16 cellular contexts compared by ENCODE assay signal in genomic region chr2:112767693-112768380, GRCh38. TPM values are rescaled to one million over a fixed set of nuclear protein-coding genes. Genes with fewer than 3 reads are reported as not detected.
DNase-seq lines count a peak whose midpoint lies in the region; ATAC-seq, FAIRE-seq and TF ChIP-seq lines count a peak whose summit lies in the region.
"Had no signal": no experiment of that assay in that cellular context is flagged by ENCODE, and none has a peak within 500 bp of the region (broad histone marks: within the 10 kb centered on the region; RNA-seq: fewer than 3 reads in every experiment).

No MANE protein-coding gene starts in this region.

- H4K91ac ChIP-seq in IMR-90 (ENCODE audit: insufficient read depth, low read depth, low read length): peak overlapping the region; percentile 49; the same call in 1 of the 2 replicates

- H3K79me1 ChIP-seq in IMR-90 (ENCODE audit: low read depth in 1 of 2, low read length in 2 of 2): peaks cover 5 to 39% of the 10 kb centered on the region in 2 experiments; a peak in 3 of 4 replicates

- H3K4ac ChIP-seq in IMR-90 (ENCODE audit: low read depth, low read length): peak overlapping the region; percentile 54; the same call in 1 of the 2 replicates

- peaks cover 25% of the 10 kb centered on the region for H3K4me1 Mint-ChIP-seq in activated T-cell treated with anti-CD3 and anti-CD28 coated beads, Interleukin-2, amount 50 U/mL, for 24 hours (ENCODE audit: low read depth)

- no peak overlapping the region for H2AK5ac ChIP-seq in IMR-90 (ENCODE audit: low read depth, low read length)

- no TSS peak for BruUV-seq in IMR-90 (replicated peaks; lab: Mats Ljungman, UMichigan)
- no TSS peak for BruUV-seq in K562 (replicated peaks; lab: Mats Ljungman, UMichigan)

- no peak overlapping the region for H3K56ac ChIP-seq in IMR-90 (ENCODE audit: extremely low read depth, insufficient read depth, low read length)

- no peaks in the 10 kb centered on the region for H3K9me3 Mint-ChIP-seq in activated T-cell treated with anti-CD3 and anti-CD28 coated beads, Interleukin-2, amount 50 U/mL, for 24 hours

- peaks cover 10 to 44% (median 27%) of the 10 kb centered on the region in 11 experiments; a peak in 21 of 22 replicates for H3K9me3 ChIP-seq in BLaER1 treated with 17β-estradiol and CSF1 and Interleukin-3, amounts not matched to agents 10 nM and 100 nM (replicated peaks in 1 of 11)
- H3K9me3 ChIP-seq in IMR-90 (ENCODE audit: control insufficient read depth, insufficient read depth, low read length) (0 out of 2 replicates have a peak, but pooled peaks cover 2% of the 10 kb centered on the region), K562 (replicated peaks; ENCODE audit: control insufficient read depth, insufficient read depth, low read depth, low read length) (no peaks in the 10 kb centered on the region), mucosa of rectum (ENCODE audit: control insufficient read depth in 2 of 2, low read length in 2 of 2) (no peaks in the 10 kb centered on the region), kidney (ENCODE audit: control insufficient read depth in 1 of 2, low read length in 2 of 2) (no peaks in the 10 kb centered on the region), SK-N-SH (no peaks in the 10 kb centered on the region)
- H3K9me3 ChIP-seq: thyroid gland had no signal

- peak overlapping the region; percentile 33 for H2BK20ac ChIP-seq in IMR-90 (ENCODE audit: low read depth, low read length)

- no peaks in the 10 kb centered on the region for H4K20me1 ChIP-seq in BLaER1 treated with 17β-estradiol and CSF1 and Interleukin-3, amounts not matched to agents 10 nM and 100 nM
- H4K20me1 ChIP-seq in IMR-90 (ENCODE audit: insufficient read depth, low read length) (no peaks in the 10 kb centered on the region), K562 (replicated peaks; ENCODE audit: control insufficient read depth, insufficient read depth, low read length) (no peaks in the 10 kb centered on the region), SK-N-SH (ENCODE audit: insufficient read depth) (no peaks in the 10 kb centered on the region)

- no peaks in the 10 kb centered on the region for H3K9me2 ChIP-seq in SK-N-SH

- POLR2A ChIA-PET in IMR-90 (lab: Charles Lee; ENCODE audit: unreplicated experiment): no interaction called here
- POLR2A ChIA-PET in K562 (lab: Yijun Ruan, JAX): interaction anchor here (0.7 to 1.5 kb wide), 2 partner anchors 18 to 34 kb away, joined by 3 to 5 read pairs; no protein-coding TSS in a partner anchor
- POLR2A ChIA-PET in SK-N-SH (lab: Yijun Ruan, JAX): no interaction called here

- peaks cover 0 to 2% (median 0%) of the 10 kb centered on the region in 11 experiments; a peak in 2 of 22 replicates for H3K36me3 ChIP-seq in BLaER1 treated with 17β-estradiol and CSF1 and Interleukin-3, amounts not matched to agents 10 nM and 100 nM
- H3K36me3 ChIP-seq in IMR-90 (ENCODE audit: control insufficient read depth, insufficient read depth, low read length) (no peaks in the 10 kb centered on the region), K562 (ENCODE audit: control insufficient read depth, insufficient read depth, low read length) (no peaks in the 10 kb centered on the region), mucosa of rectum (ENCODE audit: control insufficient read depth in 2 of 2, insufficient read depth in 2 of 2, low read length in 2 of 2) (no peaks in the 10 kb centered on the region), kidney (ENCODE audit: control insufficient read depth in 1 of 2, insufficient read depth in 2 of 2, low read length in 2 of 2) (no peaks in the 10 kb centered on the region), SK-N-SH (replicated peaks in 1 of 2; ENCODE audit: control insufficient read depth in 1 of 2, insufficient read depth in 2 of 2, low read length in 1 of 2) (no peaks in the 10 kb centered on the region)
- H3K36me3 ChIP-seq: thyroid gland had no signal

- H2AK9ac ChIP-seq in IMR-90 (replicated peaks; ENCODE audit: low read depth, low read length, poor library complexity): no peak overlapping the region

- no peak overlapping the region for H3K14ac ChIP-seq in IMR-90 (replicated peaks; ENCODE audit: low read depth, low read length)

- H3K9ac ChIP-seq in BLaER1 treated with 17β-estradiol and CSF1 and Interleukin-3, amounts not matched to agents 10 nM and 100 nM: peak overlapping the region in 2 of 11 experiments; percentile 11 to 35; a peak in 1 of 22 replicates
- H3K9ac ChIP-seq in IMR-90 (ENCODE audit: low read depth, low read length) (no peak overlapping the region), K562 (ENCODE audit: insufficient read depth in 1 of 2, low read depth in 2 of 2, low read length in 2 of 2) (no peak overlapping the region), mucosa of rectum (ENCODE audit: low read depth in 1 of 2, low read length in 2 of 2) (peak overlapping the region in 1 of 2 donors; percentile 48), kidney (ENCODE audit: low read length in 2 of 2) (no peak overlapping the region), SK-N-SH (no peak overlapping the region)

- H3K27ac ChIP-seq in BLaER1 treated with 17β-estradiol and CSF1 and Interleukin-3, amounts not matched to agents 10 nM and 100 nM: peak overlapping the region in 10 of 11 experiments; percentile 6 to 60 (median 32); a peak in 14 of 22 replicates
- no peak overlapping the region for H3K27ac ChIP-seq in IMR-90 (ENCODE audit: insufficient read depth, low read length)
- H3K27ac ChIP-seq in K562 (ENCODE audit: extremely low read depth, low read depth, low read length): no peak overlapping the region
- no peak overlapping the region for H3K27ac ChIP-seq in mucosa of rectum (ENCODE audit: low read depth in 2 of 2, low read length in 2 of 2)
- H3K27ac ChIP-seq in kidney (ENCODE audit: low read depth in 2 of 2, low read length in 2 of 2): peak overlapping the region in 1 of 2 donors; percentile 32
- H3K27ac ChIP-seq in SK-N-SH (ENCODE audit: low read depth in 2 of 2, low read length in 1 of 2): no peak overlapping the region
- H3K27ac ChIP-seq: thyroid gland had no signal

- WGBS in IMR-90 (ENCODE audit: extremely low coverage in 2 of 2, insufficient read length in 1 of 2), 2 experiments: no CpG with 5 or more reads among the region's 6 CpGs
- WGBS in K562 (ENCODE audit: insufficient coverage, low coverage, missing lambda C conversion rate): 37% methylated on average over 6 of the region's 6 CpGs
- 75% methylated on average over 6 of the region's 6 CpGs for WGBS in SK-N-SH (ENCODE audit: low lambda C conversion rate)

- H4K5ac ChIP-seq in IMR-90 (ENCODE audit: low read depth, low read length): peak overlapping the region; percentile 35; the same call in 1 of the 2 replicates

- peaks cover 19 to 54% (median 42%) of the 10 kb centered on the region in 10 experiments for H3K4me1 ChIP-seq in BLaER1 treated with 17β-estradiol and CSF1 and Interleukin-3, amounts not matched to agents 10 nM and 100 nM
- H3K4me1 ChIP-seq in IMR-90 (ENCODE audit: control insufficient read depth, insufficient read depth, low read length) (no peaks in the 10 kb centered on the region; the same call in 1 of the 2 replicates), K562 (replicated peaks in 1 of 2; ENCODE audit: control insufficient read depth in 2 of 2, insufficient read depth in 2 of 2, low read length in 2 of 2) (peaks cover 10 to 17% of the 10 kb centered on the region in 2 experiments; a peak in 3 of 5 replicates), mucosa of rectum (ENCODE audit: control insufficient read depth in 2 of 2, insufficient read depth in 2 of 2, low read length in 2 of 2) (peaks cover 6 to 8% of the 10 kb centered on the region in 2 donors), kidney (ENCODE audit: control insufficient read depth in 1 of 2, insufficient read depth in 1 of 2, low read depth in 1 of 2, low read length in 2 of 2) (peaks cover 0 to 2% of the 10 kb centered on the region in 2 donors), SK-N-SH (ENCODE audit: control insufficient read depth in 1 of 2, insufficient read depth in 2 of 2, low read depth in 1 of 2, low read length in 1 of 2) (peaks cover 5 to 15% of the 10 kb centered on the region in 2 experiments; a peak in 3 of 4 replicates)

- peaks cover 2% of the 10 kb centered on the region; the same call in 1 of the 2 replicates for H3K9me1 ChIP-seq in IMR-90 (ENCODE audit: insufficient read depth, low read length)
- no peaks in the 10 kb centered on the region for H3K9me1 ChIP-seq in K562 (ENCODE audit: control insufficient read depth, insufficient read depth, low read length)

- no peak overlapping the region for H3K27ac Mint-ChIP-seq in activated T-cell treated with anti-CD3 and anti-CD28 coated beads, Interleukin-2, amount 50 U/mL, for 24 hours

- DNase-seq in IMR-90 (no peak), K562 (ENCODE audit: extremely low read depth in 1 of 4, low spot score in 3 of 4) (no peak), kidney (no peak), SK-N-SH (no peak), NCI-H2029 (lab: John Stamatoyannopoulos, UW) (no peak)
- DNase-seq in activated T-cell treated with anti-CD3 and anti-CD28 coated beads, Interleukin-2, amount 50 U/mL, for 24 hours: no peak
- DNase-seq: head of caudate nucleus; KBM-7; NCI-H446 treated with DMSO at 0.1 percent for 48 hours; stimulated activated CD4-positive, alpha-beta T cell treated with anti-CD3 and anti-CD28 coated beads, Interleukin-2, amount 100 ng/mL, for 48 hours; thyroid gland had no signal

- no peak for TF ChIP-seq EP300 in K562 (IDR thresholded peaks at IDR 0.05; ENCODE audit: low read length)
- no peak for TF ChIP-seq EP300 in SK-N-SH (IDR thresholded peaks at IDR 0.05; ENCODE audit: borderline replicate concordance in 1 of 2, low read depth in 1 of 2, low read length in 1 of 2)

- peaks cover 16% of the 10 kb centered on the region for H3K79me2 ChIP-seq in K562 (ENCODE audit: control insufficient read depth, insufficient read depth, low read length)
- H3K79me2 ChIP-seq in SK-N-SH (ENCODE audit: insufficient read depth): peaks cover 15% of the 10 kb centered on the region

- peak overlapping the region; percentile 9; the same call in 1 of the 2 replicates for H3K18ac ChIP-seq in IMR-90 (ENCODE audit: low read depth, low read length)

- TF ChIP-seq RAD21 in IMR-90 (IDR thresholded peaks at IDR 0.05; ENCODE audit: low read length) (no peak), K562 (CRISPR knock-in tag; conservative IDR thresholded peaks at IDR 0.05 in 1 of 2, IDR thresholded peaks at IDR 0.05 in 1 of 2) (no peak), SK-N-SH (IDR thresholded peaks at IDR 0.05; ENCODE audit: low read length) (no peak)

- no peak for TF ChIP-seq POLR2A in IMR-90 (IDR thresholded peaks at IDR 0.05; ENCODE audit: low read depth, low read length)
- no peak for TF ChIP-seq POLR2A in K562 (conservative IDR thresholded peaks at IDR 0.05)

- FAIRE-seq in K562 (lab: Jason Lieb, UNC) (no peak), kidney (lab: Jason Lieb, UNC) (no peak)
- FAIRE-seq: colon, D721Med had no signal

- in situ Hi-C loops in IMR-90 (cut with MboI; ENCODE audit: low sequenced_read_pairs) (no loop called here), K562 (cut with MboI) (no loop called here)

- H2BK15ac ChIP-seq in IMR-90 (ENCODE audit: low read depth, low read length): no peak overlapping the region

- H2AFZ ChIP-seq in IMR-90 (replicated peaks; ENCODE audit: low read length, poor library complexity): peak overlapping the region; percentile 40
- H2AFZ ChIP-seq in K562 (ENCODE audit: low read depth, low read length): peak overlapping the region; percentile 41; the same call in 1 of the 2 replicates
- H2AFZ ChIP-seq in SK-N-SH (ENCODE audit: low read depth): no peak overlapping the region

- ATAC-seq in IMR-90 (ENCODE audit: low read depth) (no peak), K562 (no peak)

- intact Hi-C loops in IMR-90 (cut with micrococcal nuclease) (no loop called here), K562 (cut with micrococcal nuclease) (no loop called here), kidney (cut with DNase I) (no loop called here)

- H4K8ac ChIP-seq in IMR-90 (ENCODE audit: low read depth in 2 of 2, low read length in 2 of 2): peak overlapping the region in 1 of 2 experiments; percentile 31; a peak in 1 of 4 replicates

- TF ChIP-seq CTCF in IMR-90 (conservative IDR thresholded peaks at IDR 0.05; ENCODE audit: low read depth, low read length) (no peak), K562 (IDR thresholded peaks at IDR 0.05 in 2 of 3, conservative IDR thresholded peaks at IDR 0.05 in 1 of 3; ENCODE audit: insufficient read depth in 2 of 3, low read depth in 1 of 3, low read length in 3 of 3) (no peak), kidney (IDR thresholded peaks at IDR 0.05; ENCODE audit: borderline replicate concordance, extremely low read depth, insufficient read depth) (no peak), SK-N-SH (IDR thresholded peaks at IDR 0.05) (no peak)

- CTCF ChIA-PET in IMR-90 (lab: Yijun Ruan, JAX): interaction anchor here (1.7 kb wide), 1 partner anchor 174 kb away, joined by 10 read pairs; no protein-coding TSS in a partner anchor
- CTCF ChIA-PET in K562 (lab: Yijun Ruan, JAX; ENCODE audit: low intra/inter-chr PET ratio): no interaction called here
- CTCF ChIA-PET in SK-N-SH (lab: Yijun Ruan, JAX): interaction anchor here (1.8 kb wide), 1 partner anchor 18 kb away, joined by 5 read pairs; no protein-coding TSS in a partner anchor

- no peak overlapping the region for H3K4me3 Mint-ChIP-seq in activated T-cell treated with anti-CD3 and anti-CD28 coated beads, Interleukin-2, amount 50 U/mL, for 24 hours

- peak overlapping the region in 9 of 10 experiments; percentile 0 to 44 (median 19); a peak in 12 of 20 replicates for H3K4me3 ChIP-seq in BLaER1 treated with 17β-estradiol and CSF1 and Interleukin-3, amounts not matched to agents 10 nM and 100 nM
- H3K4me3 ChIP-seq in IMR-90 (ENCODE audit: insufficient read depth, low read depth, low read length) (no peak overlapping the region), K562 (no peak overlapping the region), mucosa of rectum (ENCODE audit: low read length in 2 of 2) (peak overlapping the region; percentile 12 to 32), kidney (ENCODE audit: low read length in 2 of 2) (peak overlapping the region in 1 of 2 donors; percentile 14), SK-N-SH (ENCODE audit: low read depth in 2 of 2, low read length in 1 of 2) (no peak overlapping the region)
- H3K4me3 ChIP-seq: thyroid gland had no signal

- H3K4me2 ChIP-seq in BLaER1 treated with 17β-estradiol and CSF1 and Interleukin-3, amounts not matched to agents 10 nM and 100 nM: peak overlapping the region; percentile 12 to 58 (median 39); a peak in 20 of 22 replicates
- peak overlapping the region; percentile 64; the same call in 1 of the 2 replicates for H3K4me2 ChIP-seq in IMR-90 (ENCODE audit: low read depth, low read length)
- H3K4me2 ChIP-seq in K562 (ENCODE audit: insufficient read depth, low read length): no peak overlapping the region; the same call in 1 of the 2 replicates
- no peak overlapping the region for H3K4me2 ChIP-seq in SK-N-SH

- dilution Hi-C loops in IMR-90 (cut with HindIII; ENCODE audit: low sequenced_read_pairs, unreplicated experiment): no loop called here

- H2BK120ac ChIP-seq in IMR-90 (ENCODE audit: low read depth, low read length): peak overlapping the region; percentile 46

- peaks cover 9% of the 10 kb centered on the region for H3K36me3 Mint-ChIP-seq in activated T-cell treated with anti-CD3 and anti-CD28 coated beads, Interleukin-2, amount 50 U/mL, for 24 hours (ENCODE audit: low read depth)

- peaks cover 4% of the 10 kb centered on the region for H3K27me3 Mint-ChIP-seq in activated T-cell treated with anti-CD3 and anti-CD28 coated beads, Interleukin-2, amount 50 U/mL, for 24 hours

- H3K23ac ChIP-seq in IMR-90 (ENCODE audit: low read depth, low read length): 0 out of 2 replicates have a peak overlapping the region, but pooled peaks have one; percentile 2

- H2BK5ac ChIP-seq in IMR-90 (ENCODE audit: low read depth, low read length, poor library complexity, severe bottlenecking): no peak overlapping the region

- peaks cover 3% of the 10 kb centered on the region for H3F3A ChIP-seq in SK-N-SH (replicated peaks; ENCODE audit: insufficient read depth)

- no peaks in the 10 kb centered on the region for H3K27me3 ChIP-seq in BLaER1 treated with 17β-estradiol and CSF1 and Interleukin-3, amounts not matched to agents 10 nM and 100 nM
- H3K27me3 ChIP-seq in IMR-90 (ENCODE audit: control insufficient read depth, insufficient read depth, low read length): no peaks in the 10 kb centered on the region
- no peaks in the 10 kb centered on the region for H3K27me3 ChIP-seq in K562 (ENCODE audit: control insufficient read depth in 2 of 2, insufficient read depth in 2 of 2, low read length in 2 of 2)
- no peaks in the 10 kb centered on the region for H3K27me3 ChIP-seq in mucosa of rectum (ENCODE audit: control insufficient read depth in 2 of 2, insufficient read depth in 2 of 2, low read length in 2 of 2)
- no peaks in the 10 kb centered on the region for H3K27me3 ChIP-seq in SK-N-SH (ENCODE audit: insufficient read depth)
- H3K27me3 ChIP-seq: thyroid gland had no signal

RNA-seq across cellular contexts. Expression of gene CKAP2L, which starts 3.4 kb away (rescaled TPM):
- total RNA-seq in IMR-90 (2012; rRNA removed): 9.9 and 13.3 TPM in 2 replicates
- polyA plus RNA-seq in IMR-90 (2012; rRNA removed): 6.3 and 6.4 TPM in 2 replicates
- polyA plus RNA-seq in IMR-90 (2012; cell fraction: cytosol; rRNA removed): 0.43 and 0.55 TPM in 2 replicates
- polyA plus RNA-seq in IMR-90 (2012; cell fraction: nucleus; rRNA removed; ENCODE audit: low replicate concordance): 0.50 and 2.0 TPM in 2 replicates
- 12.0 and 31.2 TPM in 2 replicates for total RNA-seq in K562 (2011; cell fraction: chromatin; rRNA removed; ENCODE audit: low replicate concordance)
- 9.5 and 10.3 TPM in 2 replicates for total RNA-seq in K562 (2011; cell fraction: nucleolus; rRNA removed)
- total RNA-seq in K562 (2011; cell fraction: nucleoplasm; rRNA removed): 20.5 and 28.5 TPM in 2 replicates
- 10.4 and 12.3 TPM in 2 replicates for total RNA-seq in K562 (2014; rRNA removed)
- total RNA-seq in K562 (2014; rRNA removed; fragmentation: Illumina TruSeq; extraction: Trizol): 14.2 and 16.9 TPM in 2 replicates
- total RNA-seq in K562 (2015; rRNA removed; fragmentation: Illumina TruSeq; extraction: Trizol): 11.5 and 12.1 TPM in 2 replicates
- total RNA-seq in K562 (2021): 17.6 and 18.6 TPM in 2 replicates
- 15.8 and 18.5 TPM in 2 replicates for polyA plus RNA-seq in K562 (2011; rRNA removed)
- 2.9 and 6.0 TPM in 2 replicates for polyA plus RNA-seq in K562 (2011; cell fraction: cytosol; rRNA removed)
- 7.2 and 9.8 TPM in 2 replicates for polyA plus RNA-seq in K562 (2011; cell fraction: nucleus; rRNA removed)
- polyA plus RNA-seq in K562 (2012): 12.2 and 19.9 TPM in 2 replicates
- polyA plus RNA-seq in K562 (2014; fragmentation: Illumina TruSeq; extraction: Trizol): 20.3 and 21.9 TPM in 2 replicates
- polyA plus RNA-seq in K562 (2014; fragmentation: Nextera tagmentation; extraction: Ambion mirVana): 10 to 100 TPM; 14.1 to 14.9 TPM
- 10.9 and 13.2 TPM in 2 replicates for polyA plus RNA-seq in K562 (2014; rRNA removed)
- polyA minus RNA-seq in K562 (2011; rRNA and poly(A)+ RNA removed): 21.9 and 31.4 TPM in 2 replicates
- 4.9 and 6.4 TPM in 2 replicates for polyA minus RNA-seq in K562 (2011; cell fraction: cytosol; rRNA and poly(A)+ RNA removed)
- polyA minus RNA-seq in K562 (2011; cell fraction: nucleus; rRNA and poly(A)+ RNA removed): 12.3 and 21.2 TPM in 2 replicates
- total RNA-seq in kidney: 0.88 TPM
- not detected for polyA plus RNA-seq in kidney (ENCODE audit: insufficient read depth, low read depth, low replicate concordance)
- polyA plus RNA-seq in SK-N-SH (2012; rRNA removed): 2.9 TPM in 2 replicates
- 3.8 and 4.4 TPM in 2 replicates for polyA plus RNA-seq in SK-N-SH (2012; cell fraction: cytosol; rRNA removed)
- polyA plus RNA-seq in SK-N-SH (2012; cell fraction: nucleus; rRNA removed): 0.86 and 2.0 TPM in 2 replicates

RNA-seq across cellular contexts. Expression of gene IL1A, which starts 16.5 kb away (rescaled TPM):
- 0.83 and 1.1 TPM in 2 replicates for total RNA-seq in IMR-90 (2012; rRNA removed)
- polyA plus RNA-seq in IMR-90 (2012; rRNA removed): 0.39 and 0.48 TPM in 2 replicates
- 0.05 and 0.30 TPM in 2 replicates for polyA plus RNA-seq in IMR-90 (2012; cell fraction: cytosol; rRNA removed)
- polyA plus RNA-seq in IMR-90 (2012; cell fraction: nucleus; rRNA removed; ENCODE audit: low replicate concordance): 0.08 and 1.6 TPM in 2 replicates
- 0.32 TPM in 1 of 2 replicates, not detected in the other for total RNA-seq in K562 (2011; cell fraction: chromatin; rRNA removed; ENCODE audit: low replicate concordance)
- not detected in 2 replicates for total RNA-seq in K562 (2011; cell fraction: nucleolus; rRNA removed)
- total RNA-seq in K562 (2011; cell fraction: nucleoplasm; rRNA removed): 0.46 TPM in 1 of 2 replicates, not detected in the other
- total RNA-seq in K562 (2014; rRNA removed): 0.14 TPM in 1 of 2 replicates, not detected in the other
- total RNA-seq in K562 (2014; rRNA removed; fragmentation: Illumina TruSeq; extraction: Trizol): 0.15 and 0.19 TPM in 2 replicates
- 0.08 TPM in 1 of 2 replicates, not detected in the other for total RNA-seq in K562 (2015; rRNA removed; fragmentation: Illumina TruSeq; extraction: Trizol)
- 0.09 TPM in 1 of 2 replicates, not detected in the other for total RNA-seq in K562 (2021)
- polyA plus RNA-seq in K562 (2011; rRNA removed): 0.07 and 0.09 TPM in 2 replicates
- polyA plus RNA-seq in K562 (2011; cell fraction: cytosol; rRNA removed): 0.09 TPM in 1 of 2 replicates, not detected in the other
- polyA plus RNA-seq in K562 (2011; cell fraction: nucleus; rRNA removed): 0.11 and 0.13 TPM in 2 replicates
- 0.30 and 1.4 TPM in 2 replicates for polyA plus RNA-seq in K562 (2012)
- polyA plus RNA-seq in K562 (2014; fragmentation: Illumina TruSeq; extraction: Trizol): 0.08 and 0.15 TPM in 2 replicates
- under 1 TPM in 1 of 2 experiments, not detected in 1; 0.27 TPM for polyA plus RNA-seq in K562 (2014; fragmentation: Nextera tagmentation; extraction: Ambion mirVana)
- polyA plus RNA-seq in K562 (2014; rRNA removed): 0.03 TPM in 1 of 2 replicates, not detected in the other
- polyA minus RNA-seq in K562 (2011; rRNA and poly(A)+ RNA removed): 0.07 TPM in 1 of 2 replicates, not detected in the other
- polyA minus RNA-seq in K562 (2011; cell fraction: cytosol; rRNA and poly(A)+ RNA removed): not detected in 2 replicates
- not detected in 2 replicates for polyA minus RNA-seq in K562 (2011; cell fraction: nucleus; rRNA and poly(A)+ RNA removed)
- 0.13 TPM for total RNA-seq in kidney
- not detected for polyA plus RNA-seq in kidney (ENCODE audit: insufficient read depth, low read depth, low replicate concordance)
- polyA plus RNA-seq in SK-N-SH (2012; rRNA removed): not detected in 2 replicates
- polyA plus RNA-seq in SK-N-SH (2012; cell fraction: cytosol; rRNA removed): 0.01 and 0.03 TPM in 2 replicates
- polyA plus RNA-seq in SK-N-SH (2012; cell fraction: nucleus; rRNA removed): not detected in 2 replicates

RNA-seq across cellular contexts. Expression of gene NT5DC4, which starts 47.0 kb away (rescaled TPM):
- total RNA-seq in IMR-90 (2012; rRNA removed) (not detected in 2 replicates), K562 (2014; rRNA removed) (0.94 and 1.0 TPM in 2 replicates), K562 (2014; rRNA removed; fragmentation: Illumina TruSeq; extraction: Trizol) (0.44 and 2.3 TPM in 2 replicates), K562 (2015; rRNA removed; fragmentation: Illumina TruSeq; extraction: Trizol) (0.45 and 0.65 TPM in 2 replicates), K562 (2021) (4.7 and 6.8 TPM in 2 replicates), kidney (not detected)
- polyA plus RNA-seq in IMR-90 (2012; rRNA removed) (not detected in 2 replicates), K562 (2011; rRNA removed) (3.4 and 6.9 TPM in 2 replicates), K562 (2014; fragmentation: Illumina TruSeq; extraction: Trizol) (0.56 and 1.8 TPM in 2 replicates), K562 (2014; fragmentation: Nextera tagmentation; extraction: Ambion mirVana) (1 to 10 TPM; 2.5 to 2.8 TPM), K562 (2014; rRNA removed) (1.6 and 5.0 TPM in 2 replicates), kidney (ENCODE audit: insufficient read depth, low read depth, low replicate concordance) (not detected), SK-N-SH (2012; rRNA removed) (not detected in 2 replicates)
- not detected in 2 replicates for polyA plus RNA-seq in IMR-90 (2012; cell fraction: cytosol; rRNA removed)
- polyA plus RNA-seq in IMR-90 (2012; cell fraction: nucleus; rRNA removed; ENCODE audit: low replicate concordance): not detected in 2 replicates
- total RNA-seq in K562 (2011; cell fraction: chromatin; rRNA removed; ENCODE audit: low replicate concordance): 26.6 and 60.2 TPM in 2 replicates
- total RNA-seq in K562 (2011; cell fraction: nucleolus; rRNA removed): 32.0 and 34.7 TPM in 2 replicates
- total RNA-seq in K562 (2011; cell fraction: nucleoplasm; rRNA removed): 22.7 and 29.8 TPM in 2 replicates
- polyA plus RNA-seq in K562 (2011; cell fraction: cytosol; rRNA removed): 0.65 and 1.6 TPM in 2 replicates
- 39.8 and 97.5 TPM in 2 replicates for polyA plus RNA-seq in K562 (2011; cell fraction: nucleus; rRNA removed)
- 1.3 and 9.4 TPM in 2 replicates for polyA plus RNA-seq in K562 (2012)
- 0.36 and 2.7 TPM in 2 replicates for polyA minus RNA-seq in K562 (2011; rRNA and poly(A)+ RNA removed)
- polyA minus RNA-seq in K562 (2011; cell fraction: cytosol; rRNA and poly(A)+ RNA removed): 8.7 TPM in 1 of 2 replicates, not detected in the other
- polyA minus RNA-seq in K562 (2011; cell fraction: nucleus; rRNA and poly(A)+ RNA removed): 6.9 and 15.8 TPM in 2 replicates
- polyA plus RNA-seq in SK-N-SH (2012; cell fraction: cytosol; rRNA removed): 0.01 TPM in 1 of 2 replicates, not detected in the other
- 0.01 and 0.07 TPM in 2 replicates for polyA plus RNA-seq in SK-N-SH (2012; cell fraction: nucleus; rRNA removed)
- total RNA-seq: thyroid gland had no signal
- polyA plus RNA-seq: neural cell had no signal

Comparison
In these comparisons a context has a peak if more than half of its experiments do, and no peak if none do; other contexts are left out.
1. H3K27ac ChIP-seq: peak in BLaER1 treated with 17β-estradiol and CSF1 and Interleukin-3, amounts not matched to agents 10 nM and 100 nM (10 of 11); none in IMR-90 (single experiment), K562 (single experiment), mucosa of rectum (0 of 2) and SK-N-SH (0 of 2).
2. H3K4me2 ChIP-seq: peak in BLaER1 treated with 17β-estradiol and CSF1 and Interleukin-3, amounts not matched to agents 10 nM and 100 nM (11 of 11) and IMR-90 (single experiment); none in K562 (single experiment) and SK-N-SH (single experiment).
3. H3K4me3 ChIP-seq: peak in BLaER1 treated with 17β-estradiol and CSF1 and Interleukin-3, amounts not matched to agents 10 nM and 100 nM (9 of 10) and mucosa of rectum (2 of 2); none in IMR-90 (single experiment), K562 (single experiment) and SK-N-SH (0 of 2).